Comparison of ENCODE assay signal across 21 cellular contexts in genomic region chr4:124686279-124686678, GRCh38. TPM values are rescaled to one million over a fixed set of nuclear protein-coding genes. Genes with fewer than 3 reads are reported as not detected.
DNase-seq lines count a peak whose midpoint lies in the region; ATAC-seq, FAIRE-seq and TF ChIP-seq lines count a peak whose summit lies in the region.
"Had no signal": no experiment of that assay in that cellular context is flagged by ENCODE, and none has a peak within 500 bp of the region (broad histone marks: within the 10 kb centered on the region; RNA-seq: fewer than 3 reads in every experiment).

No MANE protein-coding gene starts in this region.

- no peak overlapping the region for H2BK120ac ChIP-seq in H1 (replicated peaks; ENCODE audit: low read depth, low read length)

- H4K20me1 ChIP-seq in H1 (replicated peaks in 1 of 2; ENCODE audit: control insufficient read depth in 1 of 2, insufficient read depth in 2 of 2, low read length in 2 of 2): peaks cover 2 to 3% of the 10 kb centered on the region in 2 experiments

- H3K14ac ChIP-seq in H1 (ENCODE audit: insufficient read length): no peak overlapping the region

- H3K79me1 ChIP-seq in H1 (ENCODE audit: low read depth, low read length): peaks cover 2% of the 10 kb centered on the region; the same call in 1 of the 2 replicates

- no peak for TF ChIP-seq EP300 in H1 (IDR thresholded peaks at IDR 0.05; ENCODE audit: borderline replicate concordance in 1 of 2, low read depth in 2 of 2, low read length in 2 of 2)

- no peak overlapping the region for H2BK15ac ChIP-seq in H1 (ENCODE audit: low read length)

- no peak overlapping the region for H4K8ac ChIP-seq in H1 (ENCODE audit: extremely low read depth, insufficient read depth, low read length)

- TF ChIP-seq RAD21 in H1 (IDR thresholded peaks at IDR 0.05 in 1 of 2, conservative IDR thresholded peaks at IDR 0.05 in 1 of 2; ENCODE audit: low read depth in 2 of 2, low read length in 2 of 2): peak; percentile 14 to 36; a peak in 2 of 4 replicates

- no peak overlapping the region for H2AFZ ChIP-seq in H1 (ENCODE audit: low read length)

- peaks cover 25% of the 10 kb centered on the region for H3K36me3 Mint-ChIP-seq in progenitor cell of endocrine pancreas (ENCODE audit: insufficient read depth)
- H3K36me3 Mint-ChIP-seq in stimulated activated naive B cell treated with anti-CD40 and anti-IgM and Interleukin-4, amounts not matched to agents 10 μg/mL and 1 μg/mL and 100 μg/mL, for 72 hours: no peaks in the 10 kb centered on the region
- H3K36me3 Mint-ChIP-seq: activated naive CD8-positive, alpha-beta T cell; stimulated activated memory B cell treated with anti-CD40 and anti-IgM and Interleukin-4, amounts not matched to agents 10 μg/mL and 1 μg/mL and 100 μg/mL, for 72 hours had no signal

- H3K27ac Mint-ChIP-seq in progenitor cell of endocrine pancreas: peak overlapping the region; percentile 88
- no peak overlapping the region for H3K27ac Mint-ChIP-seq in stimulated activated naive B cell treated with anti-CD40 and anti-IgM and Interleukin-4, amounts not matched to agents 10 μg/mL and 1 μg/mL and 100 μg/mL, for 72 hours
- H3K27ac Mint-ChIP-seq: activated naive CD8-positive, alpha-beta T cell; stimulated activated memory B cell treated with anti-CD40 and anti-IgM and Interleukin-4, amounts not matched to agents 10 μg/mL and 1 μg/mL and 100 μg/mL, for 72 hours had no signal

- no peak overlapping the region for H3K4ac ChIP-seq in H1 (replicated peaks; ENCODE audit: insufficient read length, low read depth, low read length)

- peak overlapping the region; percentile 70 for H3K27ac ChIP-seq in HUES48 (ENCODE audit: low read depth, low read length)
- no peak overlapping the region for H3K27ac ChIP-seq in H1 (ENCODE audit: low read depth, low read length)
- H3K27ac ChIP-seq: esophagus squamous epithelium, thoracic aorta had no signal

- no peak overlapping the region for H4K5ac ChIP-seq in H1 (ENCODE audit: insufficient read length, low read depth, low read length)

- FAIRE-seq in H1 (lab: Jason Lieb, UNC): peak; percentile 57
- FAIRE-seq: G401.6, HTR-8/SVneo had no signal

- H2AK5ac ChIP-seq in H1 (ENCODE audit: low read depth, low read length): no peak overlapping the region

- H3K18ac ChIP-seq in H1 (ENCODE audit: extremely low read depth, low read length): no peak overlapping the region

- H3K9me3 ChIP-seq in HUES48 (ENCODE audit: control insufficient read depth, insufficient read depth, low read length) (no peaks in the 10 kb centered on the region), H1 (ENCODE audit: insufficient read depth in 2 of 2, low read depth in 1 of 2, low read length in 1 of 2) (no peaks in the 10 kb centered on the region; a peak in 1 of 4 replicates)
- H3K9me3 ChIP-seq: esophagus squamous epithelium, thoracic aorta had no signal

- H2BK5ac ChIP-seq in H1 (ENCODE audit: low read depth, low read length): no peak overlapping the region

- H3K56ac ChIP-seq in H1 (replicated peaks; ENCODE audit: insufficient read length, low read depth, low read length): no peak overlapping the region

- H3K4me1 Mint-ChIP-seq in progenitor cell of endocrine pancreas (ENCODE audit: low read depth): peaks cover 9% of the 10 kb centered on the region
- H3K4me1 Mint-ChIP-seq in stimulated activated naive B cell treated with anti-CD40 and anti-IgM and Interleukin-4, amounts not matched to agents 10 μg/mL and 1 μg/mL and 100 μg/mL, for 72 hours: peaks cover 1 to 9% of the 10 kb centered on the region in 2 donors
- H3K4me1 Mint-ChIP-seq: stimulated activated memory B cell treated with anti-CD40 and anti-IgM and Interleukin-4, amounts not matched to agents 10 μg/mL and 1 μg/mL and 100 μg/mL, for 72 hours had no signal

- H3K9me3 Mint-ChIP-seq in progenitor cell of endocrine pancreas (ENCODE audit: low read depth): peaks cover 10% of the 10 kb centered on the region
- H3K9me3 Mint-ChIP-seq in stimulated activated naive B cell treated with anti-CD40 and anti-IgM and Interleukin-4, amounts not matched to agents 10 μg/mL and 1 μg/mL and 100 μg/mL, for 72 hours: peaks cover 0 to 2% of the 10 kb centered on the region in 2 donors
- H3K9me3 Mint-ChIP-seq: stimulated activated memory B cell treated with anti-CD40 and anti-IgM and Interleukin-4, amounts not matched to agents 10 μg/mL and 1 μg/mL and 100 μg/mL, for 72 hours had no signal

- H3K4me2 ChIP-seq in H1 (ENCODE audit: insufficient read depth in 1 of 2, low read depth in 2 of 2, low read length in 2 of 2): peak overlapping the region; percentile 48 to 52

- peaks cover 0 to 94% of the 10 kb centered on the region in 2 experiments; a peak in 2 of 4 replicates for H3K79me2 ChIP-seq in H1 (ENCODE audit: control insufficient read depth in 1 of 2, insufficient read depth in 2 of 2, low read length in 2 of 2)

- no peak overlapping the region for H2BK20ac ChIP-seq in H1 (ENCODE audit: low read length)

- no peak for TF ChIP-seq POLR2A in H1 (IDR thresholded peaks at IDR 0.05; ENCODE audit: control extremely low read depth in 1 of 2, low read depth in 2 of 2, low read length in 2 of 2)

- no peak overlapping the region for H3K9ac ChIP-seq in HUES48 (ENCODE audit: low read depth, low read length)
- H3K9ac ChIP-seq in H1 (replicated peaks in 1 of 4; ENCODE audit: extremely low read depth in 1 of 4, low read depth in 3 of 4, low read length in 3 of 4): no peak overlapping the region

- POLR2A ChIA-PET in H1 (lab: Charles Lee; ENCODE audit: partially characterized antibody): interaction anchor here (0.6 to 1.4 kb wide), 3 partner anchors 9 to 228 kb away, joined by 3 to 5 read pairs (median 3); partner anchors contain the start of gene ANKRD50

- no peak overlapping the region for H3K4me3 Mint-ChIP-seq in progenitor cell of endocrine pancreas (ENCODE audit: low read depth)
- no peak overlapping the region for H3K4me3 Mint-ChIP-seq in stimulated activated naive B cell treated with anti-CD40 and anti-IgM and Interleukin-4, amounts not matched to agents 10 μg/mL and 1 μg/mL and 100 μg/mL, for 72 hours
- H3K4me3 Mint-ChIP-seq: activated naive CD8-positive, alpha-beta T cell; stimulated activated memory B cell treated with anti-CD40 and anti-IgM and Interleukin-4, amounts not matched to agents 10 μg/mL and 1 μg/mL and 100 μg/mL, for 72 hours had no signal

- H3K23me2 ChIP-seq in H1 (ENCODE audit: low read depth, low read length): no peaks in the 10 kb centered on the region; the same call in 1 of the 2 replicates

- peaks cover 26% of the 10 kb centered on the region for H3K4me1 ChIP-seq in HUES48 (ENCODE audit: control insufficient read depth, insufficient read depth, low read length)
- H3K4me1 ChIP-seq in H1 (replicated peaks in 1 of 4; ENCODE audit: control insufficient read depth in 3 of 4, insufficient read depth in 4 of 4, low read length in 3 of 4): peaks cover 0 to 13% (median 7%) of the 10 kb centered on the region in 4 experiments; a peak in 4 of 7 replicates
- H3K4me1 ChIP-seq: esophagus squamous epithelium had no signal

- CTCF ChIA-PET in H1 (lab: Charles Lee; ENCODE audit: partially characterized antibody): interaction anchor here (1.2 to 1.5 kb wide), 6 partner anchors 9 to 598 kb away, joined by 3 to 4 read pairs (median 3); no protein-coding TSS in a partner anchor

- no peaks in the 10 kb centered on the region for H3K27me3 Mint-ChIP-seq in progenitor cell of endocrine pancreas
- H3K27me3 Mint-ChIP-seq in stimulated activated naive B cell treated with anti-CD40 and anti-IgM and Interleukin-4, amounts not matched to agents 10 μg/mL and 1 μg/mL and 100 μg/mL, for 72 hours: no peaks in the 10 kb centered on the region
- H3K27me3 Mint-ChIP-seq: activated naive CD8-positive, alpha-beta T cell; stimulated activated memory B cell treated with anti-CD40 and anti-IgM and Interleukin-4, amounts not matched to agents 10 μg/mL and 1 μg/mL and 100 μg/mL, for 72 hours had no signal

- no peak overlapping the region for H2BK12ac ChIP-seq in H1 (ENCODE audit: low read depth, low read length)

- H4K91ac ChIP-seq in H1 (replicated peaks; ENCODE audit: insufficient read length, low read length): no peak overlapping the region

- WGBS in H1 (ENCODE audit: extremely low coverage in 1 of 2, insufficient coverage in 1 of 2, insufficient read length in 1 of 2, insufficient replicate concordance in 2 of 2, low coverage in 1 of 2, low lambda C conversion rate in 2 of 2, missing lambda C conversion rate in 1 of 2), 2 experiments: 34% methylated on average over 5 of the region's 5 CpGs; no CpG with 5 or more reads in 1 of the 2 experiments

- H3K27me3 ChIP-seq in HUES48 (ENCODE audit: control insufficient read depth, insufficient read depth, low read length) (no peaks in the 10 kb centered on the region), H1 (replicated peaks in 1 of 4; ENCODE audit: control insufficient read depth in 3 of 4, extremely low read depth in 1 of 4, insufficient read depth in 3 of 4, low read length in 3 of 4) (no peaks in the 10 kb centered on the region)
- H3K27me3 ChIP-seq: esophagus squamous epithelium had no signal

- peak; percentile 41 to 58 for DNase-seq in H1 (ENCODE audit: low read depth in 1 of 2, low spot score in 2 of 2)
- peak; percentile 72 for DNase-seq in iPS-NIHi7 (ENCODE audit: extremely low spot score)
- no peak for DNase-seq in progenitor cell of endocrine pancreas (ENCODE audit: low spot score, unreplicated experiment)
- no peak for DNase-seq in activated gamma-delta T cell (lab: John Stamatoyannopoulos, UW)
- DNase-seq in stimulated activated naive B cell treated with anti-CD40 and anti-IgM and Interleukin-4, amounts not matched to agents 10 μg/mL and 1 μg/mL and 100 μg/mL, for 72 hours: no peak
- no peak for DNase-seq in DMS 273 (lab: John Stamatoyannopoulos, UW; ENCODE audit: unreplicated experiment)
- no peak for DNase-seq in RPMI8226
- DNase-seq: effector CD8-positive, alpha-beta T cell; esophagus squamous epithelium; NCI-H2029; NCI-H2227 treated with DMSO at 0.1 percent for 48 hours; NCI-H748 treated with DMSO at 0.1 percent for 48 hours; stimulated activated CD4-positive, alpha-beta T cell treated with anti-CD3 and anti-CD28 coated beads, Interleukin-2, amount 100 ng/mL, for 24 hours had no signal

- TF ChIP-seq CTCF in H1 (IDR thresholded peaks at IDR 0.05; ENCODE audit: control extremely low read depth in 1 of 3, insufficient read depth in 1 of 3, low read depth in 1 of 3, low read length in 3 of 3): no peak
- TF ChIP-seq CTCF in progenitor cell of endocrine pancreas (IDR thresholded peaks at IDR 0.05; ENCODE audit: unreplicated experiment): no peak

- ATAC-seq in stimulated activated naive B cell treated with anti-CD40 and anti-IgM and Interleukin-4, amounts not matched to agents 10 μg/mL and 1 μg/mL and 100 μg/mL, for 72 hours (replicated peaks): no peak
- ATAC-seq: HCT116; Right ventricle myocardium inferior; stimulated activated memory B cell treated with anti-CD40 and anti-IgM and Interleukin-4, amounts not matched to agents 10 μg/mL and 1 μg/mL and 100 μg/mL, for 72 hours had no signal

- H3K36me3 ChIP-seq in HUES48 (ENCODE audit: control insufficient read depth, insufficient read depth, low read length) (peaks cover 8% of the 10 kb centered on the region; the same call in 1 of the 2 replicates), H1 (ENCODE audit: control insufficient read depth in 2 of 4, insufficient read depth in 4 of 4, low read length in 3 of 4) (peaks cover 0 to 16% (median 1%) of the 10 kb centered on the region in 4 experiments; a peak in 4 of 8 replicates)
- H3K36me3 ChIP-seq: thoracic aorta had no signal

- H3K23ac ChIP-seq in H1 (ENCODE audit: insufficient read length): no peak overlapping the region

- H3K4me3 ChIP-seq in HUES48 (ENCODE audit: low read depth, low read length): no peak overlapping the region
- no peak overlapping the region; a peak in 1 of 8 replicates for H3K4me3 ChIP-seq in H1 (ENCODE audit: extremely low read depth in 1 of 4, insufficient read depth in 2 of 4, low read depth in 3 of 4, low read length in 4 of 4)
- H3K4me3 ChIP-seq: esophagus squamous epithelium, thoracic aorta had no signal

RNA-seq across cellular contexts. Expression of gene ANKRD50, which starts 26.3 kb away (rescaled TPM):
- 23.3 and 25.0 TPM in 2 replicates for total RNA-seq in H1 (2021; fragmentation: NEBNext Ultra II Directional; extraction: Animal tissue kit (Norgen Biotek cat#: 25700))
- polyA plus RNA-seq in H1 (2011; rRNA removed): 4.6 and 8.5 TPM in 2 replicates
- polyA plus RNA-seq in H1 (2011; cell fraction: cytosol; rRNA removed): 7.6 TPM
- polyA plus RNA-seq in H1 (2011; cell fraction: nucleus; rRNA removed): 5.4 TPM
- polyA plus RNA-seq in H1 (2012, experiment 1 of 2): 13.2 to 25.4 TPM (median 18.5 TPM) in 4 replicates
- polyA plus RNA-seq in H1 (2012, experiment 2 of 2): 0.73 TPM
- polyA plus RNA-seq in H1 (2013, experiment 1 of 2): 9.3 TPM
- polyA plus RNA-seq in H1 (2013, experiment 2 of 2): 8.8 TPM
- 57.9 and 82.0 TPM in 2 replicates for polyA minus RNA-seq in H1 (2011; rRNA and poly(A)+ RNA removed)
- 24.9 TPM for polyA minus RNA-seq in H1 (2011; cell fraction: cytosol; rRNA and poly(A)+ RNA removed)
- polyA minus RNA-seq in H1 (2011; cell fraction: nucleus; rRNA and poly(A)+ RNA removed): 51.5 TPM
- total RNA-seq in progenitor cell of endocrine pancreas: 27.0 and 28.0 TPM in 2 replicates

Comparison
In these comparisons a context has a peak if more than half of its experiments do, and no peak if none do; other contexts are left out.
1. DNase-seq: peak in H1 (2 of 2) and iPS-NIHi7 (single experiment); none in progenitor cell of endocrine pancreas (single experiment), activated gamma-delta T cell (single experiment), stimulated activated naive B cell treated with anti-CD40 and anti-IgM and Interleukin-4, amounts not matched to agents 10 μg/mL and 1 μg/mL and 100 μg/mL, for 72 hours (single experiment), DMS 273 (single experiment) and RPMI8226 (single experiment).